28 cellular contexts compared by ENCODE assay signal in genomic region chr2:132475615-132476014, GRCh38. TPM values are rescaled to one million over a fixed set of nuclear protein-coding genes. Genes with fewer than 3 reads are reported as not detected.
"Had no signal": no experiment of that assay in that cellular context is flagged by ENCODE, and none has a peak within 500 bp of the region (broad histone marks: within the 10 kb centered on the region; RNA-seq: fewer than 3 reads in every experiment).

No MANE protein-coding gene starts in this region.

- H3K27me3 ChIP-seq: neural progenitor cell, ovary, spleen, suprapubic skin, testis, tibial artery, transverse colon, upper lobe of right lung, uterus had no signal

- H3K9me3 ChIP-seq: ovary, psoas muscle, suprapubic skin, testis, tibial artery, transverse colon, upper lobe of right lung, uterus had no signal

- H3K9ac ChIP-seq: neural progenitor cell, parathyroid adenoma had no signal

- H3K36me3 ChIP-seq: neural progenitor cell, ovary, spleen, suprapubic skin, tibial artery, transverse colon, upper lobe of right lung, uterus had no signal

- H3K4me1 ChIP-seq: neural progenitor cell, parathyroid adenoma, psoas muscle, spleen, testis, tibial artery, transverse colon, upper lobe of right lung, uterus had no signal

- H3K4me3 ChIP-seq: neural progenitor cell, ovary, psoas muscle, skin epidermis, smooth muscle cell, spleen, suprapubic skin, testis, tibial artery, transverse colon, upper lobe of right lung, uterus had no signal

- ATAC-seq: natural killer cell; psoas muscle; right cardiac atrium; sciatic nerve; stimulated activated memory B cell treated with anti-CD40 and anti-IgM and Interleukin-4, amounts not matched to agents 10 μg/mL and 1 μg/mL and 100 μg/mL, for 72 hours; stimulated activated naive CD8-positive, alpha-beta T cell treated with anti-CD3 and anti-CD28 coated beads, Interleukin-15, amount 100 ng/mL, for 72 hours; stimulated activated naive CD8-positive, alpha-beta T cell treated with anti-CD3 and anti-CD28 coated beads, Interleukin-15, Interleukin-2, amounts not matched to agents 100 U/mL and 50 U/mL, for 24 hours; upper lobe of right lung had no signal

- H3K79me2 ChIP-seq: parathyroid adenoma had no signal

- H2AFZ ChIP-seq: neural progenitor cell, parathyroid adenoma had no signal

- H3K4me2 ChIP-seq: neural progenitor cell, smooth muscle cell had no signal

- H3K27ac ChIP-seq: neural progenitor cell, ovary, parathyroid adenoma, psoas muscle, skin epidermis, spleen, suprapubic skin, testis, tibial artery, transverse colon, upper lobe of right lung, uterus had no signal

- DNase-seq: natural killer cell; occipital lobe; ovary; posterior cingulate gyrus; psoas muscle; right cardiac atrium; spleen; stimulated activated CD4-positive, alpha-beta T cell treated with anti-CD3 and anti-CD28 coated beads, Interleukin-12 subunit alpha, Interleukin-12 subunit beta, amount 100 ng/mL, for 4 hours; stimulated activated CD4-positive, alpha-beta T cell treated with anti-CD3 and anti-CD28 coated beads, Interleukin-1b, Interleukin-23, amount 100 ng/mL, for 48 hours; stimulated activated CD4-positive, alpha-beta T cell treated with anti-CD3 and anti-CD28 coated beads, Interleukin-4, amount 100 ng/mL, for 1 hour; stimulated activated CD4-positive, alpha-beta T cell treated with anti-CD3 and anti-CD28 coated beads, Interleukin-4, amount 100 ng/mL, for 4 hours; stimulated activated CD8-positive, alpha-beta memory T cell treated with anti-CD3 and anti-CD28 coated beads, Interleukin-4, amount 100 ng/mL, for 48 hours; stimulated activated naive CD4-positive, alpha-beta T cell; stimulated activated naive CD8-positive, alpha-beta T cell treated with anti-CD3 and anti-CD28 coated beads, Interleukin-15, amount 100 ng/mL, for 72 hours; stimulated activated naive CD8-positive, alpha-beta T cell treated with anti-CD3 and anti-CD28 coated beads, Interleukin-15, Interleukin-2, amounts not matched to agents 100 U/mL and 50 U/mL, for 24 hours; substantia nigra; testis; tibial artery; transverse colon; upper lobe of right lung; uterus had no signal

RNA-seq across cellular contexts. Expression of gene GPR39, which starts 59.0 kb away (rescaled TPM):
- total RNA-seq: natural killer cell, psoas muscle, right cardiac atrium, spleen had no signal
- polyA plus RNA-seq: right cardiac atrium had no signal
